In genomic region chr5:162654661-162655406, GRCh38 we compare ENCODE assay signal across 21 cellular contexts.
"Had no signal": no experiment of that assay in that cellular context is flagged by ENCODE, and none has a peak within 500 bp of the region (broad histone marks: within the 10 kb centered on the region; RNA-seq: fewer than 3 reads in every experiment).

No MANE protein-coding gene starts in this region.

- H3K27me3 ChIP-seq: adrenal gland, ascending aorta, dorsolateral prefrontal cortex, heart right ventricle, right atrium auricular region had no signal

- H3K4me3 ChIP-seq: adrenal gland, ascending aorta, dorsolateral prefrontal cortex, heart right ventricle, lower lobe of right lung, right atrium auricular region had no signal

- ATAC-seq: activated CD8-positive, alpha-beta T cell treated with anti-CD3 and anti-CD28 coated beads, Interleukin-2, amount 10 ng/mL, durations not matched to agents 7 days and 5 days; heart right ventricle; left colon; lower lobe of right lung; naive thymus-derived CD8-positive, alpha-beta T cell; stimulated activated naive CD8-positive, alpha-beta T cell treated with anti-CD3 and anti-CD28 coated beads, Interleukin-15, Interleukin-2, amounts not matched to agents 100 U/mL and 50 U/mL, for 24 hours had no signal

- H3K4me3 Mint-ChIP-seq: activated CD8-positive, alpha-beta T cell treated with anti-CD3 and anti-CD28 coated beads, Interleukin-2, amount 10 ng/mL, durations not matched to agents 7 days and 5 days; activated naive CD8-positive, alpha-beta T cell; central memory CD8-positive, alpha-beta T cell; naive thymus-derived CD8-positive, alpha-beta T cell had no signal

- H3K9me3 ChIP-seq: adrenal gland had no signal

- DNase-seq: activated CD4-positive, alpha-beta T cell treated with anti-CD3 and anti-CD28 coated beads for 1 hour; activated CD4-positive, alpha-beta T cell treated with anti-CD3 and anti-CD28 coated beads, Interleukin-2, amount 50 U/mL, for 1 hour; activated CD8-positive, alpha-beta T cell treated with anti-CD3 and anti-CD28 coated beads, Interleukin-2, amount 10 ng/mL, durations not matched to agents 7 days and 5 days; activated T-cell treated with anti-CD3 and anti-CD28 coated beads, Interleukin-2, amount 50 U/mL, for 1 hour; adrenal gland; dorsolateral prefrontal cortex; heart right ventricle; islet precursor cell; left colon; lower lobe of right lung; naive thymus-derived CD8-positive, alpha-beta T cell; stimulated activated CD4-positive, alpha-beta T cell treated with anti-CD3 and anti-CD28 coated beads, Interleukin-12 subunit alpha, Interleukin-12 subunit beta, amount 100 ng/mL, for 4 hours; stimulated activated CD4-positive, alpha-beta T cell treated with anti-CD3 and anti-CD28 coated beads, Interleukin-4, amount 100 ng/mL, for 4 hours; stimulated activated naive CD8-positive, alpha-beta T cell treated with anti-CD3 and anti-CD28 coated beads, Interleukin-15, Interleukin-2, amounts not matched to agents 100 U/mL and 50 U/mL, for 24 hours; T-helper 1 cell had no signal

- H3K27ac ChIP-seq: adrenal gland, ascending aorta, dorsolateral prefrontal cortex, epithelial cell of prostate, heart right ventricle, lower lobe of right lung, right atrium auricular region had no signal

- H3K36me3 Mint-ChIP-seq: activated naive CD8-positive, alpha-beta T cell had no signal

- H3K27me3 Mint-ChIP-seq: activated naive CD8-positive, alpha-beta T cell; central memory CD8-positive, alpha-beta T cell; naive thymus-derived CD8-positive, alpha-beta T cell; progenitor cell of endocrine pancreas had no signal

- H3K27ac Mint-ChIP-seq: activated CD8-positive, alpha-beta T cell treated with anti-CD3 and anti-CD28 coated beads, Interleukin-2, amount 10 ng/mL, durations not matched to agents 7 days and 5 days; activated naive CD8-positive, alpha-beta T cell; naive thymus-derived CD8-positive, alpha-beta T cell; progenitor cell of endocrine pancreas had no signal

- H3K4me1 ChIP-seq: adrenal gland, ascending aorta, heart right ventricle, lower lobe of right lung, right atrium auricular region had no signal

- H3K4me1 Mint-ChIP-seq: central memory CD8-positive, alpha-beta T cell; naive thymus-derived CD8-positive, alpha-beta T cell had no signal

- H3K36me3 ChIP-seq: adrenal gland, ascending aorta, heart right ventricle, lower lobe of right lung, right atrium auricular region had no signal
